In genomic region chr12:26690601-26691000, GRCh38 we compare ENCODE assay signal across 30 cellular contexts.
DNase-seq lines count a peak whose midpoint lies in the region; ATAC-seq and TF ChIP-seq lines count a peak whose summit lies in the region.
"Had no signal": no experiment of that assay in that cellular context is flagged by ENCODE, and none has a peak within 500 bp of the region (broad histone marks: within the 10 kb centered on the region; RNA-seq: fewer than 3 reads in every experiment).

No MANE protein-coding gene starts in this region.

- POLR2A ChIA-PET in MCF 10A (lab: Yijun Ruan, JAX): interaction anchor here (0.6 to 2.7 kb wide), 6 partner anchors 10 to 425 kb away, joined by 3 to 10 read pairs (median 4); no protein-coding TSS in a partner anchor
- POLR2A ChIA-PET in Panc1 (lab: Charles Lee): no interaction called here

- no peak for ATAC-seq in Panc1
- ATAC-seq: activated naive CD4-positive, alpha-beta T cell treated with anti-CD3 and anti-CD28 coated beads, Interleukin-2, amount 50 U/mL, for 72 hours; left colon; stimulated activated naive B cell treated with anti-CD40 and anti-IgM and Interleukin-4, amounts not matched to agents 10 μg/mL and 1 μg/mL and 100 μg/mL, for 72 hours; upper lobe of right lung had no signal

- DNase-seq in MCF 10A (ENCODE audit: unreplicated experiment) (no peak), breast epithelium (ENCODE audit: low spot score in 2 of 2) (no peak), Panc1 (ENCODE audit: low read depth, low spot score) (no peak), chondrocyte (ENCODE audit: low spot score) (no peak), nucleus accumbens (lab: John Stamatoyannopoulos, UW) (no peak), NCI-H2171 (lab: John Stamatoyannopoulos, UW) (no peak), NCI-H1048 (lab: John Stamatoyannopoulos, UW) (no peak)
- DNase-seq in activated CD4-positive, alpha-beta T cell treated with anti-CD3 and anti-CD28 coated beads for 1 hour: no peak
- DNase-seq: activated CD4-positive, alpha-beta T cell treated with anti-CD3 and anti-CD28 coated beads, Interleukin-2, amount 10 ng/mL, durations not matched to agents 7 days and 5 days; CD4-positive, alpha-beta memory T cell; colonic mucosa; effector CD4-positive, alpha-beta T cell; H7; immature natural killer cell; left colon; NCI-H1105 treated with DMSO at 0.1 percent for 48 hours; NCI-H2029 treated with DMSO at 0.1 percent for 48 hours; NCI-H524 treated with DMSO at 0.1 percent for 48 hours; nephron progenitor cell; ovary; PC-9; SHP77; stimulated activated naive B cell treated with anti-CD40 and anti-IgM and Interleukin-4, amounts not matched to agents 10 μg/mL and 1 μg/mL and 100 μg/mL, for 72 hours; substantia nigra; SW 1271; T-helper 9 cell; upper lobe of right lung had no signal

- intact Hi-C loops in MCF 10A (cut with micrococcal nuclease) (no loop called here), breast epithelium (cut with DNase I; ENCODE audit: low total_unique reads) (no loop called here), Panc1 (cut with micrococcal nuclease; ENCODE audit: unreplicated experiment) (no loop called here)

- H3K27me3 Mint-ChIP-seq in MCF 10A (ENCODE audit: insufficient read depth, unreplicated experiment) (no peaks in the 10 kb centered on the region), chondrocyte (ENCODE audit: low read depth) (no peaks in the 10 kb centered on the region)
- H3K27me3 Mint-ChIP-seq: activated CD4-positive, alpha-beta T cell treated with anti-CD3 and anti-CD28 coated beads, Interleukin-2, amount 10 ng/mL, durations not matched to agents 7 days and 5 days; CD4-positive, alpha-beta memory T cell; stimulated activated naive B cell treated with anti-CD40 and anti-IgM and Interleukin-4, amounts not matched to agents 10 μg/mL and 1 μg/mL and 100 μg/mL, for 72 hours had no signal

- in situ Hi-C loops in Panc1 (cut with HindIII; ENCODE audit: low pct_unique_long_range_greater_than_20kb, low sequenced_read_pairs): no loop called here

- CTCF ChIA-PET in MCF 10A (lab: Yijun Ruan, JAX) (no interaction called here), Panc1 (lab: Charles Lee) (no interaction called here)

- H3K4me1 Mint-ChIP-seq in MCF 10A (ENCODE audit: insufficient read depth, unreplicated experiment): peaks cover 27% of the 10 kb centered on the region
- H3K4me1 Mint-ChIP-seq in chondrocyte (ENCODE audit: low read depth): peaks cover 22% of the 10 kb centered on the region
- H3K4me1 Mint-ChIP-seq: activated CD4-positive, alpha-beta T cell treated with anti-CD3 and anti-CD28 coated beads, Interleukin-2, amount 10 ng/mL, durations not matched to agents 7 days and 5 days; CD4-positive, alpha-beta memory T cell; immature natural killer cell had no signal

- no peak overlapping the region for H3K4me3 Mint-ChIP-seq in MCF 10A (ENCODE audit: unreplicated experiment)
- H3K4me3 Mint-ChIP-seq in chondrocyte (ENCODE audit: unreplicated experiment): no peak overlapping the region
- H3K4me3 Mint-ChIP-seq: activated CD4-positive, alpha-beta T cell treated with anti-CD3 and anti-CD28 coated beads, Interleukin-2, amount 10 ng/mL, durations not matched to agents 7 days and 5 days; CD4-positive, alpha-beta memory T cell; immature natural killer cell; nephron progenitor cell; stimulated activated naive B cell treated with anti-CD40 and anti-IgM and Interleukin-4, amounts not matched to agents 10 μg/mL and 1 μg/mL and 100 μg/mL, for 72 hours had no signal

- H3K4me3 ChIP-seq in breast epithelium (no peak overlapping the region), Panc1 (ENCODE audit: low read depth in 2 of 2, low read length in 2 of 2) (no peak overlapping the region)
- H3K4me3 ChIP-seq: colonic mucosa, ovary, skin epidermis, upper lobe of right lung had no signal

- BruUV-seq in MCF 10A (replicated peaks; lab: Mats Ljungman, UMichigan) (no TSS peak), Panc1 (replicated peaks; lab: Mats Ljungman, UMichigan) (no TSS peak)

- H3K9me3 Mint-ChIP-seq in MCF 10A (ENCODE audit: unreplicated experiment): no peaks in the 10 kb centered on the region
- no peaks in the 10 kb centered on the region for H3K9me3 Mint-ChIP-seq in chondrocyte (ENCODE audit: low read depth)
- H3K9me3 Mint-ChIP-seq: activated CD4-positive, alpha-beta T cell treated with anti-CD3 and anti-CD28 coated beads, Interleukin-2, amount 10 ng/mL, durations not matched to agents 7 days and 5 days; CD4-positive, alpha-beta memory T cell; immature natural killer cell; stimulated activated naive B cell treated with anti-CD40 and anti-IgM and Interleukin-4, amounts not matched to agents 10 μg/mL and 1 μg/mL and 100 μg/mL, for 72 hours had no signal

- TF ChIP-seq CTCF in MCF 10A (IDR thresholded peaks at IDR 0.05; ENCODE audit: unreplicated experiment): no peak
- TF ChIP-seq CTCF in breast epithelium (IDR thresholded peaks at IDR 0.05): no peak
- no peak for TF ChIP-seq CTCF in Panc1 (IDR thresholded peaks at IDR 0.05)
- TF ChIP-seq CTCF in chondrocyte (IDR thresholded peaks at IDR 0.05): no peak

- H3K27ac ChIP-seq in breast epithelium (no peak overlapping the region), Panc1 (ENCODE audit: low read length) (peak overlapping the region; percentile 96)
- H3K27ac ChIP-seq: colonic mucosa, ovary, skin epidermis, upper lobe of right lung, VCaP had no signal

- no peak for TF ChIP-seq POLR2A in breast epithelium (IDR thresholded peaks at IDR 0.05)

- H3K27me3 ChIP-seq in breast epithelium (no peaks in the 10 kb centered on the region), Panc1 (ENCODE audit: control insufficient read depth, insufficient read depth, low read length) (no peaks in the 10 kb centered on the region)
- H3K27me3 ChIP-seq: colonic mucosa, ovary, upper lobe of right lung had no signal

- no peaks in the 10 kb centered on the region for H3K36me3 ChIP-seq in breast epithelium
- H3K36me3 ChIP-seq in Panc1 (ENCODE audit: control insufficient read depth, insufficient read depth, low read length): 0 out of 2 replicates have a peak, but pooled peaks cover 2% of the 10 kb centered on the region
- H3K36me3 ChIP-seq: colonic mucosa, ovary had no signal

- H3K4me1 ChIP-seq in breast epithelium: no peaks in the 10 kb centered on the region
- H3K4me1 ChIP-seq in Panc1 (ENCODE audit: control insufficient read depth, insufficient read depth, low read length): peaks cover 43% of the 10 kb centered on the region
- H3K4me1 ChIP-seq: colonic mucosa, upper lobe of right lung had no signal

- H3K36me3 Mint-ChIP-seq in MCF 10A (ENCODE audit: insufficient read depth, unreplicated experiment) (peaks cover 6% of the 10 kb centered on the region), chondrocyte (ENCODE audit: low read depth) (peaks cover 2% of the 10 kb centered on the region)

- H3K27ac Mint-ChIP-seq in MCF 10A (ENCODE audit: low read depth, unreplicated experiment) (peak overlapping the region; percentile 91), chondrocyte (ENCODE audit: unreplicated experiment) (peak overlapping the region; percentile 83)
- H3K27ac Mint-ChIP-seq: activated CD4-positive, alpha-beta T cell treated with anti-CD3 and anti-CD28 coated beads, Interleukin-2, amount 10 ng/mL, durations not matched to agents 7 days and 5 days; activated naive CD4-positive, alpha-beta T cell treated with anti-CD3 and anti-CD28 coated beads, Interleukin-2, amount 50 U/mL, for 72 hours; CD4-positive, alpha-beta memory T cell; immature natural killer cell; nephron progenitor cell; stimulated activated naive B cell treated with anti-CD40 and anti-IgM and Interleukin-4, amounts not matched to agents 10 μg/mL and 1 μg/mL and 100 μg/mL, for 72 hours had no signal

- no peaks in the 10 kb centered on the region for H3K9me3 ChIP-seq in breast epithelium
- no peaks in the 10 kb centered on the region for H3K9me3 ChIP-seq in Panc1 (ENCODE audit: control insufficient read depth, insufficient read depth, low read depth, low read length)
- H3K9me3 ChIP-seq: colonic mucosa, ovary, upper lobe of right lung had no signal
